Comparison of ENCODE assay signal across 8 cellular contexts in the genomic region with DNA sequence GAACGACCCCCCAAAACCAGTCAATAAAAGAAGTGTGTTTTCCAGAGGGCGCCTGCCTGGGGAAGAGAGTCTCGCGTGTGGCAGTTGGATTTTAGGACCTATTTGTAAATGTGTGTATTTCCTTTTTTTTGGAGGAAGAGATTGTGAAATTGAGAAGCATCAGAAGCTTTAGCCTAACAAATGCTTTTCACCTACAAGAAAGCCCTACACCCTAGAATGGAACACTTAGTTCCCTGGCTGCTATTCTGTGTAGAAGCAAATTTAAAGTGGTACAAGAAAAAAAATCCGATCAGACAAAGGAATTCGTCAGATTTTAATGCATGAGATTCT. TPM values are rescaled to one million over a fixed set of nuclear protein-coding genes. Genes with fewer than 3 reads are reported as not detected.
DNase-seq lines count a peak whose midpoint lies in the region; ATAC-seq and TF ChIP-seq lines count a peak whose summit lies in the region.

No MANE protein-coding gene starts in this region.

- H3K27ac Mint-ChIP-seq in Caco-2 (ENCODE audit: unreplicated experiment) (peak overlapping the region; percentile 28), naive B cell (peak overlapping the region in 5 of 6 donors; percentile 79 to 95 (median 85))

- H3K9me3 ChIP-seq in Caco-2: no peaks in the 10 kb centered on the region
- no peaks in the 10 kb centered on the region for H3K9me3 ChIP-seq in MG63

- intact Hi-C loops in Caco-2 (cut with micrococcal nuclease; ENCODE audit: unreplicated experiment): loop anchor here (1.0 to 5.0 kb wide), 3 partner anchors 70 to 183 kb away; a partner anchor contains a TSS

- ATAC-seq in naive B cell (ENCODE audit: low read depth in 2 of 2) (no peak), GM18502 (IDR thresholded peaks at IDR 0.05; ENCODE audit: poor library complexity, unreplicated experiment) (no peak), GM18519 (IDR thresholded peaks at IDR 0.05; ENCODE audit: low FRiP score, unreplicated experiment) (no peak)

- no TSS peak for BruUV-seq in Caco-2 (replicated peaks; lab: Mats Ljungman, UMichigan)

- H3K4me3 Mint-ChIP-seq in Caco-2 (ENCODE audit: unreplicated experiment) (peak overlapping the region; percentile 79), naive B cell (peak overlapping the region; percentile 85 to 100 (median 89))

- CTCF ChIA-PET in Caco-2 (lab: Charles Lee): interaction anchor here (1.2 to 2.4 kb wide), 4 partner anchors 8 to 101 kb away, joined by 3 to 9 read pairs (median 7); no protein-coding TSS in a partner anchor

- peaks cover 29% of the 10 kb centered on the region for H3K4me1 ChIP-seq in Caco-2

- no peaks in the 10 kb centered on the region for H3K36me3 ChIP-seq in Caco-2 (ENCODE audit: control insufficient read depth, insufficient read depth, low read length)
- peaks cover 2% of the 10 kb centered on the region; the same call in 1 of the 2 replicates for H3K36me3 ChIP-seq in MG63

- H3K36me3 Mint-ChIP-seq in Caco-2 (ENCODE audit: insufficient read depth, unreplicated experiment) (peaks cover 18% of the 10 kb centered on the region), naive B cell (no peaks in the 10 kb centered on the region)

- no peak for TF ChIP-seq CTCF in Caco-2 (IDR thresholded peaks at IDR 0.05; ENCODE audit: insufficient read depth in 1 of 2, low read depth in 1 of 2, low read length in 1 of 2, severe bottlenecking in 1 of 2, unreplicated experiment in 1 of 2)

- H3K9me3 Mint-ChIP-seq in Caco-2 (ENCODE audit: unreplicated experiment) (no peaks in the 10 kb centered on the region), naive B cell (no peaks in the 10 kb centered on the region)

- DNase-seq in Caco-2: no peak
- no peak for DNase-seq in MG63
- DNase-seq in cerebellum (ENCODE audit: low spot score): peak; percentile 21
- DNase-seq in naive B cell: no peak
- DNase-seq in SHP77 (lab: John Stamatoyannopoulos, UW): no peak
- DNase-seq in amniotic stem cell (lab: John Stamatoyannopoulos, UW): no peak

- H3K27me3 ChIP-seq in Caco-2 (replicated peaks; ENCODE audit: control insufficient read depth, insufficient read depth, low read length) (no peaks in the 10 kb centered on the region), MG63 (no peaks in the 10 kb centered on the region)

- H3K27me3 Mint-ChIP-seq in Caco-2 (ENCODE audit: insufficient read depth, unreplicated experiment): no peaks in the 10 kb centered on the region
- H3K27me3 Mint-ChIP-seq in naive B cell: no peaks in the 10 kb centered on the region

- H3K4me3 ChIP-seq in Caco-2 (ENCODE audit: low read depth, low read length) (peak overlapping the region; percentile 99), MG63 (peak overlapping the region; percentile 63)

- H3K4me1 Mint-ChIP-seq in Caco-2 (ENCODE audit: low read depth, unreplicated experiment): peaks cover 16% of the 10 kb centered on the region
- peaks cover 16 to 43% (median 25%) of the 10 kb centered on the region in 3 donors for H3K4me1 Mint-ChIP-seq in naive B cell

- POLR2A ChIA-PET in Caco-2 (lab: Charles Lee): interaction anchor here (0.7 to 1.4 kb wide), 2 partner anchors 69 to 159 kb away, joined by 5 read pairs; no protein-coding TSS in a partner anchor

RNA-seq across cellular contexts. Expression of a gene that starts 1.4 kb away (rescaled TPM):
- 31.0 and 33.6 TPM in 2 replicates for total RNA-seq in Caco-2 (2022)
- 7.1 and 12.0 TPM in 2 replicates for total RNA-seq in MG63 (2014; rRNA removed; shearing (Covaris generic); ENCODE audit: low replicate concordance)
- total RNA-seq in cerebellum: 15.6 TPM
- 1 to 10 TPM in 5 of 6 donors, under 1 TPM in 1; 0.78 to 2.6 (median 1.6) TPM for polyA plus RNA-seq in naive B cell (ENCODE audit: low read depth in 6 of 6)
